In genomic region chr3:121757812-121758545, GRCh38 we compare ENCODE assay signal across 21 cellular contexts.
"Had no signal": no experiment of that assay in that cellular context is flagged by ENCODE, and none has a peak within 500 bp of the region (broad histone marks: within the 10 kb centered on the region; RNA-seq: fewer than 3 reads in every experiment).

No MANE protein-coding gene starts in this region.

- H3K9me3 Mint-ChIP-seq: activated CD4-positive, alpha-beta memory T cell treated with anti-CD3 and anti-CD28 coated beads, Interleukin-2, amount 10 ng/mL, durations not matched to agents 7 days and 5 days; activated naive CD4-positive, alpha-beta T cell treated with anti-CD3 and anti-CD28 coated beads, Interleukin-2, amount 50 U/mL, for 24 hours; activated T-helper 1 cell treated with anti-CD3 and anti-CD28 coated beads, Interleukin-12 subunit alpha, Interleukin-12 subunit beta, Interleukin-2, Interleukin-4 antibody, amounts not matched to agents 30 ng/mL and 10 ng/mL and 1 ng/mL, durations not matched to agents 14 hours and 24 hours and 36 hours; effector memory CD8-positive, alpha-beta T cell; T-helper 1 cell treated with Interleukin-12 subunit alpha and Interleukin-12 subunit beta and Interleukin-4 antibody, amounts not matched to agents 30 μg/mL and 1 μg/mL, for 36 hours; type B pancreatic cell had no signal

- H3K9me3 ChIP-seq: body of pancreas, spleen, testis had no signal

- ATAC-seq: activated CD8-positive, alpha-beta memory T cell treated with anti-CD3 and anti-CD28 coated beads, Interleukin-2, amount 10 ng/mL, durations not matched to agents 7 days and 5 days; body of pancreas; effector memory CD8-positive, alpha-beta T cell; esophagus mucosa had no signal

- H3K36me3 ChIP-seq: spleen had no signal

- H3K36me3 Mint-ChIP-seq: activated CD8-positive, alpha-beta memory T cell treated with anti-CD3 and anti-CD28 coated beads, Interleukin-2, amount 10 ng/mL, durations not matched to agents 7 days and 5 days; activated naive CD4-positive, alpha-beta T cell treated with anti-CD3 and anti-CD28 coated beads, Interleukin-2, amount 50 U/mL, for 24 hours; memory B cell; type B pancreatic cell had no signal

- DNase-seq: activated CD4-positive, alpha-beta memory T cell treated with anti-CD3 and anti-CD28 coated beads, Interleukin-2, amount 10 ng/mL, durations not matched to agents 7 days and 5 days; activated CD4-positive, alpha-beta T cell treated with anti-CD3 and anti-CD28 coated beads for 48 hours; activated CD8-positive, alpha-beta memory T cell treated with anti-CD3 and anti-CD28 coated beads, Interleukin-2, amount 10 ng/mL, durations not matched to agents 7 days and 5 days; activated gamma-delta T cell; activated T-cell treated with anti-CD3 and anti-CD28 coated beads for 4 hours; anterior cingulate cortex; body of pancreas; caudate nucleus; effector memory CD8-positive, alpha-beta T cell; hypothalamus; occipital lobe; spleen; stimulated activated CD4-positive, alpha-beta T cell treated with anti-CD3 and anti-CD28 coated beads, Interleukin-4, amount 100 ng/mL, for 1 hour; stimulated activated naive CD4-positive, alpha-beta T cell had no signal

- H3K4me3 ChIP-seq: body of pancreas, spleen, testis had no signal

- H3K4me1 ChIP-seq: body of pancreas had no signal

- H3K4me3 Mint-ChIP-seq: activated CD4-positive, alpha-beta memory T cell treated with anti-CD3 and anti-CD28 coated beads, Interleukin-2, amount 10 ng/mL, durations not matched to agents 7 days and 5 days; activated CD8-positive, alpha-beta memory T cell treated with anti-CD3 and anti-CD28 coated beads, Interleukin-2, amount 10 ng/mL, durations not matched to agents 7 days and 5 days; activated naive CD4-positive, alpha-beta T cell treated with anti-CD3 and anti-CD28 coated beads, Interleukin-2, amount 50 U/mL, for 24 hours; activated T-helper 1 cell treated with anti-CD3 and anti-CD28 coated beads, Interleukin-12 subunit alpha, Interleukin-12 subunit beta, Interleukin-2, Interleukin-4 antibody, amounts not matched to agents 30 ng/mL and 10 ng/mL and 1 ng/mL, durations not matched to agents 14 hours and 24 hours and 36 hours; effector memory CD8-positive, alpha-beta T cell; memory B cell; T-helper 1 cell treated with Interleukin-12 subunit alpha and Interleukin-12 subunit beta and Interleukin-4 antibody, amounts not matched to agents 30 μg/mL and 1 μg/mL, for 36 hours; type B pancreatic cell had no signal

- H3K27me3 Mint-ChIP-seq: memory B cell had no signal

- H3K27ac ChIP-seq: body of pancreas, spleen had no signal

- H3K27me3 ChIP-seq: body of pancreas, spleen, testis had no signal

- H3K27ac Mint-ChIP-seq: activated CD4-positive, alpha-beta memory T cell treated with anti-CD3 and anti-CD28 coated beads, Interleukin-2, amount 10 ng/mL, durations not matched to agents 7 days and 5 days; activated CD8-positive, alpha-beta memory T cell treated with anti-CD3 and anti-CD28 coated beads, Interleukin-2, amount 10 ng/mL, durations not matched to agents 7 days and 5 days; activated naive CD4-positive, alpha-beta T cell treated with anti-CD3 and anti-CD28 coated beads, Interleukin-2, amount 50 U/mL, for 24 hours; activated T-helper 1 cell treated with anti-CD3 and anti-CD28 coated beads, Interleukin-12 subunit alpha, Interleukin-12 subunit beta, Interleukin-2, Interleukin-4 antibody, amounts not matched to agents 30 ng/mL and 10 ng/mL and 1 ng/mL, durations not matched to agents 14 hours and 24 hours and 36 hours; effector memory CD8-positive, alpha-beta T cell; memory B cell; T-helper 1 cell treated with Interleukin-12 subunit alpha and Interleukin-12 subunit beta and Interleukin-4 antibody, amounts not matched to agents 30 μg/mL and 1 μg/mL, for 36 hours; type B pancreatic cell had no signal

- H3K4me1 Mint-ChIP-seq: activated CD4-positive, alpha-beta memory T cell treated with anti-CD3 and anti-CD28 coated beads, Interleukin-2, amount 10 ng/mL, durations not matched to agents 7 days and 5 days; activated CD8-positive, alpha-beta memory T cell treated with anti-CD3 and anti-CD28 coated beads, Interleukin-2, amount 10 ng/mL, durations not matched to agents 7 days and 5 days; activated naive CD4-positive, alpha-beta T cell treated with anti-CD3 and anti-CD28 coated beads, Interleukin-2, amount 50 U/mL, for 24 hours had no signal
